8 cellular contexts compared by ENCODE assay signal in the genomic region with DNA sequence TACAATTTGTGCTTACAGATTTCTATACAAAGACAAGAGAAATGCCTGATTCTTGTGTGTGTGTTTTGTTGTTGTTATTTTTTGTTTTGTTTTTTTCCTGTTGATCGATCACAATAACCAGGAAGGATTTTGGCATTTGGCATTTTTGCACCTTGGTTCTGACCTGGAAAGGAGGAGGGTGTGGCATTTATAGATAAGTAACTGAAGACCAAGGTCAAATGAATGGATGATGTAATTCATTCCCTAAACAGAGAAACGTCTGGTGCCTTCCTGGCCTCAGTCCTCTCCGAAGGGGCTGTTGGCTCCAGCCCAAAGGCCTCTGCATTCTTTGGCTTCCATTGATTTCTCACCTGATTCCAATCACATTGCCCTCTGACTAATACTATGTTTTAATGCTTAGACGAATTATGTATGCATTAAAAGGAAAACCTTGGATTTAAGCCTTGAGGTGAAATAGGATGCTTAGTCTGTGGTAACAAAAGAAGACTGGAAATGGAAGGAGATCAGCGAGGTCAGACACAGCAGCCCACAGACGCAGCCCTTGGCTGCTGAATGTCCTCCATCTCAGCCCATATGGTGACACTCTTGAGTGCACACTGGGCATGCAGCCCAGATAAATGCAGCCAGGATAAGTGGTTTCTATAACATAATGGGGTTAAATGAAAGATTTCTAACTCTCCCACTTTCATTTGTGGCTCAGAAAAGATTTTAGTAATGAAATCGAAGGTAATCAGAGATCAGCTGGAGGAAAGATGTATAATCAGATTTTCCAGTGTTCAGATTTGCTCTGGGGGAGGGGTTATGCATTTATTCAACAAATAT.
DNase-seq lines count a peak whose midpoint lies in the region; ATAC-seq, FAIRE-seq and TF ChIP-seq lines count a peak whose summit lies in the region.

No MANE protein-coding gene starts in this region.

- POLR2A ChIA-PET in HepG2 (lab: Yijun Ruan, JAX): no interaction called here

- H3K4me3 ChIP-seq in HepG2 (replicated peaks in 1 of 3; ENCODE audit: insufficient read depth in 1 of 3, low read depth in 2 of 3, low read length in 3 of 3) (no peak overlapping the region; a peak in 1 of 6 replicates), MM.1S (ENCODE audit: low read length) (no peak overlapping the region)

- intact Hi-C loops in HepG2 (cut with micrococcal nuclease; ENCODE audit: unreplicated experiment): loop anchor here (1.0 to 5.0 kb wide), 4 partner anchors 61 to 499 kb away; partner anchors contain the start of gene TRIM2

- no peak for FAIRE-seq in HepG2 (lab: Jason Lieb, UNC)

- no peak for TF ChIP-seq RAD21 in HepG2 (CRISPR knock-in tag; IDR thresholded peaks at IDR 0.05)

- no peaks in the 10 kb centered on the region for H3K9me3 ChIP-seq in HepG2 (ENCODE audit: low read length)
- no peaks in the 10 kb centered on the region for H3K9me3 ChIP-seq in MM.1S (replicated peaks; ENCODE audit: insufficient read depth, low read length)

- H3K79me2 ChIP-seq in HepG2 (ENCODE audit: insufficient read depth, low read length) (no peaks in the 10 kb centered on the region), MM.1S (ENCODE audit: low read length) (no peaks in the 10 kb centered on the region)

- TF ChIP-seq EP300 in HepG2 (IDR thresholded peaks at IDR 0.05; ENCODE audit: low read depth in 2 of 2, low read length in 2 of 2) (no peak), HepG2 (CRISPR knock-in tag; IDR thresholded peaks at IDR 0.05; ENCODE audit: borderline replicate concordance) (no peak)

- H3K27ac ChIP-seq in HepG2 (ENCODE audit: extremely low read length, insufficient read depth, low read length) (no peak overlapping the region), MM.1S (ENCODE audit: low read length) (no peak overlapping the region)

- CTCF ChIA-PET in HepG2 (lab: Yijun Ruan, JAX; ENCODE audit: low intra/inter-chr PET ratio, low total read pairs): interaction anchor here (2.1 kb wide), 1 partner anchor 175 kb away, joined by 44 read pairs; no protein-coding TSS in a partner anchor

- H3K9ac ChIP-seq in HepG2 (ENCODE audit: insufficient read depth, low read depth, low read length) (no peak overlapping the region), MM.1S (ENCODE audit: low read length) (no peak overlapping the region)

- no peaks in the 10 kb centered on the region for H3F3A ChIP-seq in MM.1S (ENCODE audit: insufficient read depth, low read length)

- no peaks in the 10 kb centered on the region for H3K9me2 ChIP-seq in MM.1S (replicated peaks; ENCODE audit: insufficient read depth, low read length)

- no TSS peak for BruUV-seq in HepG2 (replicated peaks; lab: Mats Ljungman, UMichigan)

- TF ChIP-seq CTCF in HepG2 (CRISPR knock-in tag; IDR thresholded peaks at IDR 0.05) (no peak), MM.1S (IDR thresholded peaks at IDR 0.05; ENCODE audit: low read length) (no peak)

- no peak for TF ChIP-seq POLR2A in HepG2 (IDR thresholded peaks at IDR 0.05; ENCODE audit: insufficient read depth in 1 of 2, low read depth in 2 of 2, low read length in 2 of 2)

- H3K27me3 ChIP-seq in HepG2 (ENCODE audit: control insufficient read depth in 1 of 2, insufficient read depth in 2 of 2, low read length in 2 of 2): 0 out of 5 replicates have a peak, but pooled peaks cover 0 to 2% of the 10 kb centered on the region in 2 experiments
- no peaks in the 10 kb centered on the region for H3K27me3 ChIP-seq in MM.1S (replicated peaks; ENCODE audit: insufficient read depth, low read length)

- DNase-seq in DMS153 (lab: John Stamatoyannopoulos, UW) (peak; percentile 60), NCI-H1092 (lab: John Stamatoyannopoulos, UW) (peak; percentile 88), SW480 (ENCODE audit: low spot score) (peak; percentile 74), HepG2 (ENCODE audit: low spot score) (no peak), MM.1S (no peak)
- DNase-seq in activated CD4-positive, CD25-positive, alpha-beta regulatory T cell treated with anti-CD3 and anti-CD28 coated beads, Interleukin-2, amount 50 U/mL, for 72 hours: no peak

- H3K4me2 ChIP-seq in HepG2 (ENCODE audit: low read depth, low read length) (no peak overlapping the region), MM.1S (ENCODE audit: low read depth, low read length) (no peak overlapping the region)

- H2AFZ ChIP-seq in HepG2 (ENCODE audit: low read length): no peak overlapping the region
- no peak overlapping the region for H2AFZ ChIP-seq in MM.1S (ENCODE audit: low read length)

- H3K36me3 ChIP-seq in HepG2 (replicated peaks in 1 of 2; ENCODE audit: control insufficient read depth in 1 of 2, insufficient read depth in 2 of 2, low read length in 2 of 2) (no peaks in the 10 kb centered on the region), MM.1S (replicated peaks; ENCODE audit: insufficient read depth, low read length) (no peaks in the 10 kb centered on the region)

- H4K20me1 ChIP-seq in HepG2 (ENCODE audit: insufficient read depth, low read length) (no peaks in the 10 kb centered on the region), MM.1S (ENCODE audit: insufficient read depth, low read length) (no peaks in the 10 kb centered on the region)

- ATAC-seq in HepG2 (no peak), HG03378 (IDR thresholded peaks at IDR 0.05; ENCODE audit: unreplicated experiment) (no peak), HG02763 (IDR thresholded peaks at IDR 0.05; ENCODE audit: unreplicated experiment) (no peak)

- 2% methylated on average over 7 of the region's 7 CpGs for WGBS in HepG2 (ENCODE audit: low lambda C conversion rate)

- H3K4me1 ChIP-seq in HepG2 (ENCODE audit: insufficient read depth, low read length) (peaks cover 14% of the 10 kb centered on the region), MM.1S (ENCODE audit: low read length) (no peaks in the 10 kb centered on the region)

- in situ Hi-C loops in HepG2 (cut with HindIII; ENCODE audit: extremely low pct_ligation_motif_present, low pct_unique_long_range_greater_than_20kb): loop anchor here (5.0 kb wide), 1 partner anchor 174 kb away; no protein-coding TSS in a partner anchor

TF ChIP-seq in HepG2, 621 proteins besides CTCF, POLR2A, EP300 and RAD21:
- TF ChIP-seq REL (CRISPR knock-in tag; conservative IDR thresholded peaks at IDR 0.05): no peak
- TF ChIP-seq CEBPB (IDR thresholded peaks at IDR 0.05; ENCODE audit: borderline replicate concordance, low read depth, low read length): 0 out of 2 replicates have a peak, but pooled peaks have one; percentile 22
- TF ChIP-seq, protein P1, sequence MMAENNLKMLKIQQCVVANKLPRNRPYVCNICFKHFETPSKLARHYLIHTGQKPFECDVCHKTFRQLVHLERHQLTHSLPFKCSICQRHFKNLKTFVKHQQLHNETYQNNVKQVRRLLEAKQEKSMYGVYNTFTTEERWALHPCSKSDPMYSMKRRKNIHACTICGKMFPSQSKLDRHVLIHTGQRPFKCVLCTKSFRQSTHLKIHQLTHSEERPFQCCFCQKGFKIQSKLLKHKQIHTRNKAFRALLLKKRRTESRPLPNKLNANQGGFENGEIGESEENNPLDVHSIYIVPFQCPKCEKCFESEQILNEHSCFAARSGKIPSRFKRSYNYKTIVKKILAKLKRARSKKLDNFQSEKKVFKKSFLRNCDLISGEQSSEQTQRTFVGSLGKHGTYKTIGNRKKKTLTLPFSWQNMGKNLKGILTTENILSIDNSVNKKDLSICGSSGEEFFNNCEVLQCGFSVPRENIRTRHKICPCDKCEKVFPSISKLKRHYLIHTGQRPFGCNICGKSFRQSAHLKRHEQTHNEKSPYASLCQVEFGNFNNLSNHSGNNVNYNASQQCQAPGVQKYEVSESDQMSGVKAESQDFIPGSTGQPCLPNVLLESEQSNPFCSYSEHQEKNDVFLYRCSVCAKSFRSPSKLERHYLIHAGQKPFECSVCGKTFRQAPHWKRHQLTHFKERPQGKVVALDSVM (CRISPR knock-in tag; IDR thresholded peaks at IDR 0.05): no peak
- TF ChIP-seq ATF4 (CRISPR knock-in tag; IDR thresholded peaks at IDR 0.05): peak in 1 of 2 experiments; percentile 81; a peak in 2 of 4 replicates
- TF ChIP-seq BCL6 (CRISPR knock-in tag; IDR thresholded peaks at IDR 0.05): peak; percentile 43; the same call in 1 of the 2 replicates
- TF ChIP-seq, protein P2, sequence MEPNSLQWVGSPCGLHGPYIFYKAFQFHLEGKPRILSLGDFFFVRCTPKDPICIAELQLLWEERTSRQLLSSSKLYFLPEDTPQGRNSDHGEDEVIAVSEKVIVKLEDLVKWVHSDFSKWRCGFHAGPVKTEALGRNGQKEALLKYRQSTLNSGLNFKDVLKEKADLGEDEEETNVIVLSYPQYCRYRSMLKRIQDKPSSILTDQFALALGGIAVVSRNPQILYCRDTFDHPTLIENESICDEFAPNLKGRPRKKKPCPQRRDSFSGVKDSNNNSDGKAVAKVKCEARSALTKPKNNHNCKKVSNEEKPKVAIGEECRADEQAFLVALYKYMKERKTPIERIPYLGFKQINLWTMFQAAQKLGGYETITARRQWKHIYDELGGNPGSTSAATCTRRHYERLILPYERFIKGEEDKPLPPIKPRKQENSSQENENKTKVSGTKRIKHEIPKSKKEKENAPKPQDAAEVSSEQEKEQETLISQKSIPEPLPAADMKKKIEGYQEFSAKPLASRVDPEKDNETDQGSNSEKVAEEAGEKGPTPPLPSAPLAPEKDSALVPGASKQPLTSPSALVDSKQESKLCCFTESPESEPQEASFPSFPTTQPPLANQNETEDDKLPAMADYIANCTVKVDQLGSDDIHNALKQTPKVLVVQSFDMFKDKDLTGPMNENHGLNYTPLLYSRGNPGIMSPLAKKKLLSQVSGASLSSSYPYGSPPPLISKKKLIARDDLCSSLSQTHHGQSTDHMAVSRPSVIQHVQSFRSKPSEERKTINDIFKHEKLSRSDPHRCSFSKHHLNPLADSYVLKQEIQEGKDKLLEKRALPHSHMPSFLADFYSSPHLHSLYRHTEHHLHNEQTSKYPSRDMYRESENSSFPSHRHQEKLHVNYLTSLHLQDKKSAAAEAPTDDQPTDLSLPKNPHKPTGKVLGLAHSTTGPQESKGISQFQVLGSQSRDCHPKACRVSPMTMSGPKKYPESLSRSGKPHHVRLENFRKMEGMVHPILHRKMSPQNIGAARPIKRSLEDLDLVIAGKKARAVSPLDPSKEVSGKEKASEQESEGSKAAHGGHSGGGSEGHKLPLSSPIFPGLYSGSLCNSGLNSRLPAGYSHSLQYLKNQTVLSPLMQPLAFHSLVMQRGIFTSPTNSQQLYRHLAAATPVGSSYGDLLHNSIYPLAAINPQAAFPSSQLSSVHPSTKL (CRISPR knock-in tag; IDR thresholded peaks at IDR 0.05): 0 out of 2 replicates have a peak, but pooled peaks have one; percentile 7

Comparison
In these comparisons a context has a peak if more than half of its experiments do, and no peak if none do; other contexts are left out.
1. DNase-seq: peak in DMS153 (single experiment), NCI-H1092 (single experiment) and SW480 (single experiment); none in HepG2 (single experiment), activated CD4-positive, CD25-positive, alpha-beta regulatory T cell treated with anti-CD3 and anti-CD28 coated beads, Interleukin-2, amount 50 U/mL, for 72 hours (single experiment) and MM.1S (single experiment).